Comparison of ENCODE assay signal across 8 cellular contexts in the genomic region with DNA sequence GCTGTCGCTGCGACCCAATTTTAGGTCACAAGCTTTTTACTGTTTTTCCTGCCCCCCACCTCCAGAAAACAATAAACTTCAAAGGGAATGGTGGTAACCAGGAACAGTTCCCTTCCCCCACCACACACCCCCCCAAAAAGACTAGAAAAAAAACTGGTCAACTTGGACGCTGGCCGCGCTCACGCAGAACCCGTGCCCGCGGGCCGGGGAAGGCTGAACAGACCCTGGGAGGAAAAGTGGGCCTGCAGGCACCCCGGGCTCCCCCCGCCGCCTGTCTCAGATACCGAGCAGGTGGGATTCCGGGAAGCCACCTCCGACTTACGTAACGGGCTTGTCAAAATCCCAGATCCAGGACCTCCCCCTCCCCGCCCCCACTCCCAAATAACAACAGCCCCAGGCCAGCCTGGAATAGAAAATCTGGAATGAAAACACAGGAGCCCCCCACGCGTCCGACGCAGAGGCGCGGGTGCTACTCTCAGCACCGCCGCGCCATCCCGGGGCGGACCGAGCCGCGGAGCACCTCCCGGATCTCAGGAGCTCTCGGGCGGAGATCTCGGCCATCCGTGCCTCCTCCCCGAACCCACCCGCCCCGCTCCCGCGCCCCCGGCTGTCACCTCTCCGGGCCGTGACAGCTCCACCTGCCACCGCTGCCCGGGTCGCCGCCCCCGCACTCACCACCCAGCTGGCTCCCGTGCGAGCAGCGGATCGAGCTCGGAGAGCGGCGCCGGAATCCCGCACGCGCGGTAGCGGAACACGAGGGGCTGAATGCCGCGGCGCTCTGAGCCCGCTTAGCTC. TPM values are rescaled to one million over a fixed set of nuclear protein-coding genes. Genes with fewer than 3 reads are reported as not detected.
DNase-seq lines count a peak whose midpoint lies in the region; TF ChIP-seq lines count a peak whose summit lies in the region.

No MANE protein-coding gene starts in this region.

- H3K9ac ChIP-seq in MM.1S (ENCODE audit: low read length) (peak overlapping the region; percentile 90), liver (ENCODE audit: low read depth in 1 of 2, low read length in 2 of 2) (peak overlapping the region; percentile 71 to 100)

- peaks cover 17% of the 10 kb centered on the region for H3F3A ChIP-seq in MM.1S (ENCODE audit: insufficient read depth, low read length)

- no peaks in the 10 kb centered on the region for H4K20me1 ChIP-seq in MM.1S (ENCODE audit: insufficient read depth, low read length)

- H3K4me3 ChIP-seq in MM.1S (ENCODE audit: low read length) (peak overlapping the region; percentile 70), coronary artery (peak overlapping the region; percentile 95), liver (ENCODE audit: low read depth in 1 of 3, low read length in 3 of 3) (peak overlapping the region; percentile 81 to 98 (median 95))

- WGBS in liver: under 1% methylated on average over 69 of the region's 69 CpGs

- H3K4me1 ChIP-seq in MM.1S (ENCODE audit: low read length): peaks cover 15% of the 10 kb centered on the region
- peaks cover 0 to 20% (median 6%) of the 10 kb centered on the region in 4 donors for H3K4me1 ChIP-seq in liver (ENCODE audit: control insufficient read depth in 4 of 4, insufficient read depth in 4 of 4, low read length in 3 of 4)

- no peak for TF ChIP-seq CTCF in MM.1S (IDR thresholded peaks at IDR 0.05; ENCODE audit: low read length)
- TF ChIP-seq CTCF in coronary artery (IDR thresholded peaks at IDR 0.05): no peak
- no peak for TF ChIP-seq CTCF in liver (IDR thresholded peaks at IDR 0.05; ENCODE audit: low read depth, low read length, missing input control)

- H3K79me2 ChIP-seq in MM.1S (ENCODE audit: low read length): peaks cover 59% of the 10 kb centered on the region

- H3K27me3 ChIP-seq in MM.1S (replicated peaks; ENCODE audit: insufficient read depth, low read length) (no peaks in the 10 kb centered on the region), liver (ENCODE audit: control insufficient read depth in 4 of 4, insufficient read depth in 4 of 4, low read length in 3 of 4) (no peaks in the 10 kb centered on the region)

- H3K4me2 ChIP-seq in MM.1S (ENCODE audit: low read depth, low read length): peak overlapping the region; percentile 77

- peak overlapping the region; percentile 40 for H2AFZ ChIP-seq in MM.1S (ENCODE audit: low read length)

- peak overlapping the region; percentile 74; the same call in 1 of the 2 replicates for H3K27ac ChIP-seq in MM.1S (ENCODE audit: low read length)
- peak overlapping the region; percentile 99 to 100 for H3K27ac ChIP-seq in coronary artery
- H3K27ac ChIP-seq in liver (ENCODE audit: low read depth in 1 of 2, low read length in 2 of 2): peak overlapping the region; percentile 90 to 100

- H3K9me3 ChIP-seq in MM.1S (replicated peaks; ENCODE audit: insufficient read depth, low read length): no peaks in the 10 kb centered on the region
- no peaks in the 10 kb centered on the region for H3K9me3 ChIP-seq in liver (ENCODE audit: control insufficient read depth in 4 of 4, low read length in 3 of 4)

- TF ChIP-seq RAD21 in liver (IDR thresholded peaks at IDR 0.05): no peak

- no peaks in the 10 kb centered on the region for H3K36me3 ChIP-seq in MM.1S (replicated peaks; ENCODE audit: insufficient read depth, low read length)
- H3K36me3 ChIP-seq in liver (ENCODE audit: control insufficient read depth in 4 of 4, insufficient read depth in 3 of 4, low read depth in 1 of 4, low read length in 3 of 4): no peaks in the 10 kb centered on the region

- no peaks in the 10 kb centered on the region for H3K9me2 ChIP-seq in MM.1S (replicated peaks; ENCODE audit: insufficient read depth, low read length)

- DNase-seq in activated T-cell treated with anti-CD3 and anti-CD28 coated beads for 1 hour (ENCODE audit: low read depth) (peak; percentile 24), MM.1S (no peak), coronary artery (ENCODE audit: low spot score) (peak; percentile 87), superior temporal gyrus (ENCODE audit: extremely low spot score) (no peak)
- DNase-seq in activated T-cell treated with anti-CD3 and anti-CD28 coated beads, Interleukin-2, amount 50 U/mL, for 48 hours: no peak
- DNase-seq in activated CD4-positive, CD25-positive, alpha-beta regulatory T cell treated with anti-CD3 and anti-CD28 coated beads, Interleukin-2, amount 50 U/mL, for 72 hours: peak; percentile 54
- peak; percentile 14 for DNase-seq in stimulated activated CD8-positive, alpha-beta memory T cell treated with anti-CD3 and anti-CD28 coated beads, Interleukin-12 subunit alpha, Interleukin-12 subunit beta, amount 100 ng/mL, for 24 hours (ENCODE audit: extremely low read depth)

TF ChIP-seq in liver, 16 proteins besides CTCF, POLR2A, EP300 and RAD21:
- TF ChIP-seq, protein P1, sequence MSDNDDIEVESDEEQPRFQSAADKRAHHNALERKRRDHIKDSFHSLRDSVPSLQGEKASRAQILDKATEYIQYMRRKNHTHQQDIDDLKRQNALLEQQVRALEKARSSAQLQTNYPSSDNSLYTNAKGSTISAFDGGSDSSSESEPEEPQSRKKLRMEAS (IDR thresholded peaks at IDR 0.05): peak; percentile 12
- TF ChIP-seq HNF4A (conservative IDR thresholded peaks at IDR 0.05): peak in 1 of 2 donors; percentile 5
- peak; percentile 9 for TF ChIP-seq YY1 (IDR thresholded peaks at IDR 0.05)
- no peak for TF ChIP-seq FOXA1 (IDR thresholded peaks at IDR 0.05)

RNA-seq across cellular contexts. Expression of a gene that starts 0.6 kb away (rescaled TPM):
- 10 to 100 TPM; 37.3 to 75.5 TPM for total RNA-seq in liver
- polyA plus RNA-seq in liver: 10 to 100 TPM in 1 of 2 donors, 1 to 10 TPM in 1; 5.2 to 10.6 TPM

Comparison
In these comparisons a context has a peak if more than half of its experiments do, and no peak if none do; other contexts are left out.
1. DNase-seq: peak in activated T-cell treated with anti-CD3 and anti-CD28 coated beads for 1 hour (single experiment), activated CD4-positive, CD25-positive, alpha-beta regulatory T cell treated with anti-CD3 and anti-CD28 coated beads, Interleukin-2, amount 50 U/mL, for 72 hours (single experiment), coronary artery (single experiment) and stimulated activated CD8-positive, alpha-beta memory T cell treated with anti-CD3 and anti-CD28 coated beads, Interleukin-12 subunit alpha, Interleukin-12 subunit beta, amount 100 ng/mL, for 24 hours (single experiment); none in activated T-cell treated with anti-CD3 and anti-CD28 coated beads, Interleukin-2, amount 50 U/mL, for 48 hours (0 of 2), MM.1S (single experiment) and superior temporal gyrus (single experiment).
2. Peak in every context shown above with its lines, with median percentiles within 50 percentile points of each other: H3K27ac ChIP-seq and H3K4me3 ChIP-seq.